In the genomic region with DNA sequence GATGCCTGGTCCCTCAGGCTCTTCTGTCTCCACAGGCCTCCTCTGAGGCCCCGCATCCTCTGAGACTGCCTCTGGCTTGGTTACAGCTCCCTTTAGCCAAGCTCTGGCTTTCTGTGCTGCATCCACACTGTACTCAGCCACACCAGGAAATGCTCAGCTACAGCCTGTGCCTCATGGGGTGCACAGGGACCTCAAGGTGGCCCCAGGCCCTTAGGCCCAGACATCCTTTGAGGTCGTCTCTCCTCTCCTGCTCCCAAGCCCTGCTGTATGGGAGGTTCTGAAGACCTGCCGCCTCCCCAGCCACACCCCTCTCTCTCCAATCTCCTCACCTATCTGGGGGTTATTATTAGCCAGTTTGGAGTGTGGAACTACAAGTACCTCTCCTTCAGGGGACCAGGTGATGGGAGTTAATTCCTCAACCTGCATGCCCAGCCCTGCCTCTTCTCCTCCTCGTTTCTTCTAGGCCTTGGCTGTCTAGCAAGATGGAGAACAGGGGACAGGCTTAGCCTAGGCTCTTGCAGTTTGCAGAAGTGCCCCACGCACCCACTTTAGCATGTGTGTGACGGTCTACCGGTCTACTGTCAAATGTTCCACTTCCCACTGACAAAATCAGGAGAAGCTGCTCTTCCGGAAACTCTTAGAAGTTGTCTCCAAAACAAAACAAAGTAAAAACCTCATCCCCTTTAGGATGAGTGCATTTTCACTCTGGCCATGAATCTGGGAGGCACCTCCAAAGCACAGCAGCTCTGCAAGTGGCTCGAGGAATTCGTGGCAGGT, we compare ENCODE assay signal across 19 cellular contexts.
"Had no signal": no experiment of that assay in that cellular context is flagged by ENCODE, and none has a peak within 500 bp of the region (broad histone marks: within the 10 kb centered on the region; RNA-seq: fewer than 3 reads in every experiment).

No MANE protein-coding gene starts in this region.

- H3K27ac ChIP-seq: body of pancreas, transverse colon, vagina had no signal

- H3K4me1 ChIP-seq: transverse colon, vagina had no signal

- H3K36me3 Mint-ChIP-seq: naive thymus-derived CD8-positive, alpha-beta T cell had no signal

- H3K36me3 ChIP-seq: transverse colon, vagina had no signal

- H3K4me3 Mint-ChIP-seq: activated naive CD4-positive, alpha-beta T cell treated with anti-CD3 and anti-CD28 coated beads for 36 hours; activated T-cell treated with anti-CD3 and anti-CD28 coated beads, Interleukin-2, amount 50 U/mL, for 4 hours; naive thymus-derived CD8-positive, alpha-beta T cell had no signal

- H3K27ac Mint-ChIP-seq: activated naive CD4-positive, alpha-beta T cell treated with anti-CD3 and anti-CD28 coated beads for 36 hours had no signal

- H3K9me3 Mint-ChIP-seq: activated naive CD4-positive, alpha-beta T cell treated with anti-CD3 and anti-CD28 coated beads for 36 hours had no signal

- DNase-seq: activated CD4-positive, alpha-beta T cell treated with anti-CD3 and anti-CD28 coated beads, Interleukin-2, amount 50 U/mL, for 1 hour; activated CD4-positive, CD25-positive, alpha-beta regulatory T cell treated with anti-CD3 and anti-CD28 coated beads, Interleukin-2, amount 50 U/mL, for 72 hours; activated CD8-positive, alpha-beta memory T cell treated with anti-CD3 and anti-CD28 coated beads, Interleukin-2, amount 50 U/mL, for 4 hours; activated naive CD4-positive, alpha-beta T cell treated with anti-CD3 and anti-CD28 coated beads for 36 hours; activated T-cell treated with anti-CD3 and anti-CD28 coated beads, Interleukin-2, amount 50 U/mL, for 4 hours; caudate nucleus; erythroblast; foreskin melanocyte; kidney; mesendoderm; naive thymus-derived CD8-positive, alpha-beta T cell; posterior cingulate gyrus; stimulated activated CD4-positive, alpha-beta T cell treated with anti-CD3 and anti-CD28 coated beads, Interleukin-12 subunit alpha, Interleukin-12 subunit beta, amount 100 ng/mL, for 4 hours; stimulated activated CD4-positive, alpha-beta T cell treated with anti-CD3 and anti-CD28 coated beads, Interleukin-1b, Interleukin-23, amount 100 ng/mL, for 48 hours; stimulated activated naive CD8-positive, alpha-beta T cell treated with anti-CD3 and anti-CD28 coated beads, Interleukin-15, Interleukin-2, amounts not matched to agents 100 U/mL and 50 U/mL, for 24 hours; substantia nigra; transverse colon had no signal

- H3K4me1 Mint-ChIP-seq: naive thymus-derived CD8-positive, alpha-beta T cell had no signal

- H3K9me3 ChIP-seq: body of pancreas, transverse colon, vagina had no signal

- H3K4me3 ChIP-seq: body of pancreas, transverse colon, vagina had no signal

- H3K27me3 ChIP-seq: body of pancreas, transverse colon, vagina had no signal
